In the genomic region with DNA sequence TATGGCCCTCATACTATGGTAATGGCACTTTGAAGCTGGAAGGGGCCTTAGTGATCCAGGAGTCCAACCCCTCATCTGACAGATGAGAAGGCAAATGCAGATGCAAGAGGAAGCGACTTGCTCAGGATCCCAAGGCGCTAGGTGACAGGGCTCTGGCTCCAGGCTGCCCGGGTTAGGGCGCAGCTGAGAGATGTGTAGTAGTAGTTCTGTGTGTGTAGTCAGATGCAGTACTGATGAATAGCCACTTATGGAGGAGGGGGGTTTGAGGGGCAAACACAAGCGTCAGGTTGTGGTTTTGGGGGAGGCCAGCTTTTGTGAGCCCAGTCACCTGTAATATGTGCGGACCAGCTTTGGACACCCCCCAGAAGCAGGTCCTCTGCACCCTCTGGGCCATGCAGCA, we compare ENCODE assay signal across 20 cellular contexts. TPM values are rescaled to one million over a fixed set of nuclear protein-coding genes. Genes with fewer than 3 reads are reported as not detected.
"Had no signal": no experiment of that assay in that cellular context is flagged by ENCODE, and none has a peak within 500 bp of the region (broad histone marks: within the 10 kb centered on the region; RNA-seq: fewer than 3 reads in every experiment).

No MANE protein-coding gene starts in this region.

- H3K9me3 ChIP-seq: gastrocnemius medialis, left lung, lower lobe of right lung, prostate gland, sigmoid colon had no signal

- H3K9ac ChIP-seq: parathyroid adenoma had no signal

- H3K79me2 ChIP-seq: parathyroid adenoma had no signal

- H3K36me3 ChIP-seq: gastrocnemius medialis, left lung, lower lobe of right lung, prostate gland, sigmoid colon had no signal

- H3K4me3 Mint-ChIP-seq: memory B cell, nephron had no signal

- H3K4me1 ChIP-seq: parathyroid adenoma, prostate gland had no signal

- H3K4me1 Mint-ChIP-seq: memory B cell had no signal

- H3K27ac Mint-ChIP-seq: memory B cell, naive B cell, nephron had no signal

- H2AFZ ChIP-seq: parathyroid adenoma had no signal

- H3K27ac ChIP-seq: dorsolateral prefrontal cortex, gastrocnemius medialis, left lung, lower lobe of right lung, parathyroid adenoma, prostate gland, sigmoid colon, skin epidermis had no signal

- H3K4me3 ChIP-seq: dorsolateral prefrontal cortex, gastrocnemius medialis, left lung, lower lobe of right lung, prostate gland, sigmoid colon, skin epidermis had no signal

- DNase-seq: cortex of kidney; effector CD8-positive, alpha-beta T cell; gastrocnemius medialis; glutamatergic neuron; left lung; lower lobe of right lung; midbrain; naive B cell; occipital lobe; sigmoid colon; stimulated activated CD4-positive, alpha-beta T cell treated with anti-CD3 and anti-CD28 coated beads, Interleukin-2, amount 100 ng/mL, for 24 hours; stimulated activated naive CD4-positive, alpha-beta T cell treated with Interleukin-2 at 50 U/mL for 16 hours; trophoblast cell had no signal

RNA-seq across cellular contexts. Expression of a gene that starts 4.8 kb away (rescaled TPM):
- polyA plus RNA-seq: keratinocyte had no signal
